1 cellular context compared by ENCODE assay signal in genomic region chr16:30064746-30065111, GRCh38.
TF ChIP-seq lines count a peak whose summit lies in the region.

No MANE protein-coding gene starts in this region.

TF ChIP-seq in A549, 52 proteins besides CTCF, POLR2A, EP300 and RAD21 (continued from another document):
- TF ChIP-seq HMGXB4 (CRISPR knock-in tag; IDR thresholded peaks at IDR 0.05; ENCODE audit: borderline replicate concordance): no peak
- TF ChIP-seq PBX3 (IDR thresholded peaks at IDR 0.05): no peak; the same call in 1 of the 2 replicates
- TF ChIP-seq ATOH8 (CRISPR knock-in tag; IDR thresholded peaks at IDR 0.05; ENCODE audit: low read depth): no peak
- TF ChIP-seq ELK1 (IDR thresholded peaks at IDR 0.05; ENCODE audit: low read depth, low read length): no peak
